Comparison of ENCODE assay signal across 26 cellular contexts in genomic region chr6:40573221-40573620, GRCh38. TPM values are rescaled to one million over a fixed set of nuclear protein-coding genes. Genes with fewer than 3 reads are reported as not detected.
DNase-seq lines count a peak whose midpoint lies in the region; ATAC-seq and TF ChIP-seq lines count a peak whose summit lies in the region.
"Had no signal": no experiment of that assay in that cellular context is flagged by ENCODE, and none has a peak within 500 bp of the region (broad histone marks: within the 10 kb centered on the region; RNA-seq: fewer than 3 reads in every experiment).

No MANE protein-coding gene starts in this region.

- peak overlapping the region; percentile 48 for H3K4me2 ChIP-seq in Karpas-422 (ENCODE audit: low read depth, low read length, poor library complexity, severe bottlenecking)

- WGBS in esophagus squamous epithelium, 2 donors = 60 to 78% methylated on average over 5 of the region's 5 CpGs

- no peaks in the 10 kb centered on the region for H3K79me2 ChIP-seq in Karpas-422 (ENCODE audit: low read length)

- no peaks in the 10 kb centered on the region for H3K36me3 ChIP-seq in Karpas-422 (ENCODE audit: insufficient read depth, low read length)
- H3K36me3 ChIP-seq in esophagus squamous epithelium = no peaks in the 10 kb centered on the region
- H3K36me3 ChIP-seq: BE2C, MG63 had no signal

- H3K4me3 ChIP-seq in Karpas-422 (ENCODE audit: low read length) (no peak overlapping the region; the same call in 1 of the 2 replicates), esophagus squamous epithelium (no peak overlapping the region)
- H3K4me3 ChIP-seq: MG63 had no signal

- H3K36me3 Mint-ChIP-seq in activated T-cell treated with anti-CD3 and anti-CD28 coated beads, Interleukin-2, amount 50 U/mL, for 72 hours (ENCODE audit: insufficient read depth in 2 of 2) = no peaks in the 10 kb centered on the region
- H3K36me3 Mint-ChIP-seq: CD4-positive, CD25-positive, alpha-beta regulatory T cell; IgD-negative memory B cell had no signal

- no peak overlapping the region for H3K4me3 Mint-ChIP-seq in activated T-cell treated with anti-CD3 and anti-CD28 coated beads, Interleukin-2, amount 50 U/mL, for 72 hours
- H3K4me3 Mint-ChIP-seq: CD4-positive, CD25-positive, alpha-beta regulatory T cell had no signal

- CTCF ChIA-PET in GM10248 (lab: Yijun Ruan, JAX) = interaction anchor here (1.3 to 1.8 kb wide), 5 partner anchors 10 to 23 kb away, joined by 3 to 5 read pairs (median 4); no protein-coding TSS in a partner anchor

- no peak for TF ChIP-seq CTCF in GM10248 (IDR thresholded peaks at IDR 0.05; ENCODE audit: control extremely low read depth, extremely low read depth, low read depth, missing control alignments)
- TF ChIP-seq CTCF in VCaP (conservative IDR thresholded peaks at IDR 0.05) = no peak
- no peak for TF ChIP-seq CTCF in esophagus squamous epithelium (IDR thresholded peaks at IDR 0.05)

- H3K9ac ChIP-seq in Karpas-422 (ENCODE audit: low read length) = no peak overlapping the region

- H3K9me2 ChIP-seq in Karpas-422 (replicated peaks; ENCODE audit: insufficient read depth, low read length) = no peaks in the 10 kb centered on the region

- no peaks in the 10 kb centered on the region for H3K4me1 Mint-ChIP-seq in activated T-cell treated with anti-CD3 and anti-CD28 coated beads, Interleukin-2, amount 50 U/mL, for 72 hours (ENCODE audit: low read depth)
- H3K4me1 Mint-ChIP-seq: CD4-positive, CD25-positive, alpha-beta regulatory T cell had no signal

- no peaks in the 10 kb centered on the region for H3K9me3 Mint-ChIP-seq in activated T-cell treated with anti-CD3 and anti-CD28 coated beads, Interleukin-2, amount 50 U/mL, for 72 hours
- H3K9me3 Mint-ChIP-seq: CD4-positive, CD25-positive, alpha-beta regulatory T cell; IgD-negative memory B cell had no signal

- no peak overlapping the region for H3K27ac ChIP-seq in Karpas-422 (ENCODE audit: low read length)
- H3K27ac ChIP-seq in VCaP = peak overlapping the region; percentile 86
- H3K27ac ChIP-seq in esophagus squamous epithelium = no peak overlapping the region

- H3K27me3 ChIP-seq in Karpas-422 (ENCODE audit: low read length) (no peaks in the 10 kb centered on the region), esophagus squamous epithelium (no peaks in the 10 kb centered on the region)
- H3K27me3 ChIP-seq: BE2C, MG63 had no signal

- H3K27ac Mint-ChIP-seq in activated T-cell treated with anti-CD3 and anti-CD28 coated beads, Interleukin-2, amount 50 U/mL, for 72 hours = no peak overlapping the region
- H3K27ac Mint-ChIP-seq: IgD-negative memory B cell had no signal

- H3K9me3 ChIP-seq in Karpas-422 (ENCODE audit: low read length) (no peaks in the 10 kb centered on the region), esophagus squamous epithelium (no peaks in the 10 kb centered on the region)
- H3K9me3 ChIP-seq: BE2C, MG63 had no signal

- DNase-seq in GM10248 (ENCODE audit: extremely low spot score) (peak; percentile 41), Karpas-422 (peak; percentile 84), Right ventricle myocardium inferior (ENCODE audit: missing footprints) (no peak), esophagus squamous epithelium (lab: John Stamatoyannopoulos, UW) (no peak), T-helper 2 cell (no peak)
- DNase-seq in activated T-cell treated with anti-CD3 and anti-CD28 coated beads, Interleukin-2, amount 50 U/mL, for 72 hours = no peak
- DNase-seq: BE2C; CD4-positive, CD25-positive, alpha-beta regulatory T cell; COR-L47; DMS 273 treated with DMSO at 0.1 percent for 48 hours; DND-41; Kasumi-1; MG63; NCI-H1105 treated with DMSO at 0.1 percent for 48 hours; NCI-H1694; NCI-H2081 treated with DMSO at 0.1 percent for 48 hours; NK-92 treated with Interleukin-12 subunit alpha and Interleukin-12 subunit beta, amount 100 ng/mL, for 24 hours; OCI-M1; SHP77 treated with DMSO at 0.1 percent for 48 hours had no signal

- H3K4me1 ChIP-seq in Karpas-422 (ENCODE audit: low read length) (peaks cover 38% of the 10 kb centered on the region), esophagus squamous epithelium (peaks cover 0 to 10% (median 0%) of the 10 kb centered on the region in 3 donors)

- H3K27me3 Mint-ChIP-seq in activated T-cell treated with anti-CD3 and anti-CD28 coated beads, Interleukin-2, amount 50 U/mL, for 72 hours (ENCODE audit: low read depth) = no peaks in the 10 kb centered on the region

- H4K20me1 ChIP-seq in Karpas-422 (ENCODE audit: insufficient read depth, low read depth, low read length) = no peaks in the 10 kb centered on the region

- POLR2A ChIA-PET in GM10248 (lab: Yijun Ruan, JAX) = no interaction called here

- no peak overlapping the region for H2AFZ ChIP-seq in Karpas-422 (ENCODE audit: low read length)

- ATAC-seq in GM19035 (IDR thresholded peaks at IDR 0.05; ENCODE audit: unreplicated experiment) = peak; percentile 58
- ATAC-seq in activated T-cell treated with anti-CD3 and anti-CD28 coated beads, Interleukin-2, amount 50 U/mL, for 72 hours (replicated peaks in 1 of 2) = no peak
- ATAC-seq in Right ventricle myocardium inferior = no peak

- TF ChIP-seq POLR2A in esophagus squamous epithelium (IDR thresholded peaks at IDR 0.05) = no peak

- intact Hi-C loops in Right ventricle myocardium inferior (cut with DNase I) = no loop called here
- intact Hi-C loops in esophagus squamous epithelium (cut with DNase I) = no loop called here

RNA-seq across cellular contexts. Expression of gene LRFN2, which starts 13.9 kb away (rescaled TPM):
- total RNA-seq in Karpas-422 (2014; rRNA removed; shearing (Covaris generic); ENCODE audit: low replicate concordance) = not detected in 2 replicates
- total RNA-seq in activated T-cell treated with anti-CD3 and anti-CD28 coated beads, Interleukin-2, amount 50 U/mL, for 72 hours = under 1 TPM in 1 of 2 donors, not detected in 1; 0.12 TPM
- total RNA-seq in Right ventricle myocardium inferior (not detected), esophagus squamous epithelium (1 to 10 TPM in 1 of 4 donors, under 1 TPM in 3; 0.18 to 2.2 (median 0.34) TPM)
- total RNA-seq: A172; CD4-positive, CD25-positive, alpha-beta regulatory T cell; G401; H4; NCI-H460 had no signal

Comparison
In these comparisons a context has a peak if more than half of its experiments do, and no peak if none do; other contexts are left out.
1. DNase-seq: peak in GM10248 (single experiment) and Karpas-422 (single experiment); none in activated T-cell treated with anti-CD3 and anti-CD28 coated beads, Interleukin-2, amount 50 U/mL, for 72 hours (0 of 2), Right ventricle myocardium inferior (single experiment), esophagus squamous epithelium (single experiment) and T-helper 2 cell (0 of 5).